In genomic region chr18:58394046-58394445, GRCh38 we compare ENCODE assay signal across 19 cellular contexts.
DNase-seq lines count a peak whose midpoint lies in the region; ATAC-seq and TF ChIP-seq lines count a peak whose summit lies in the region.
"Had no signal": no experiment of that assay in that cellular context is flagged by ENCODE, and none has a peak within 500 bp of the region (broad histone marks: within the 10 kb centered on the region; RNA-seq: fewer than 3 reads in every experiment).

No MANE protein-coding gene starts in this region.

- no peak for TF ChIP-seq POLR2A in testis (IDR thresholded peaks at IDR 0.05)

- H3K27me3 ChIP-seq in upper lobe of right lung (no peaks in the 10 kb centered on the region), testis (no peaks in the 10 kb centered on the region)
- H3K27me3 ChIP-seq: BE2C, hepatocyte had no signal

- intact Hi-C loops in upper lobe of right lung (cut with DNase I) (no loop called here), testis (cut with DNase I; ENCODE audit: low total_unique reads) (no loop called here)

- H3K36me3 Mint-ChIP-seq in T-helper 17 cell (ENCODE audit: low read depth): no peaks in the 10 kb centered on the region
- H3K36me3 Mint-ChIP-seq: natural killer cell had no signal

- H3K4me1 Mint-ChIP-seq in T-helper 17 cell: peaks cover 21% of the 10 kb centered on the region
- H3K4me1 Mint-ChIP-seq: natural killer cell had no signal

- H3K4me1 ChIP-seq in upper lobe of right lung (no peaks in the 10 kb centered on the region), testis (no peaks in the 10 kb centered on the region)
- H3K4me1 ChIP-seq: BE2C had no signal

- 93 to 94% methylated on average over 7 of the region's 7 CpGs for WGBS in testis, 2 donors

- ATAC-seq in T-helper 17 cell: peak; percentile 49
- peak; percentile 8 for ATAC-seq in upper lobe of right lung
- ATAC-seq: K562; natural killer cell; stimulated activated naive B cell treated with anti-CD40 and anti-IgM and Interleukin-4, amounts not matched to agents 10 μg/mL and 1 μg/mL and 100 μg/mL, for 72 hours had no signal

- no peaks in the 10 kb centered on the region for H3K27me3 Mint-ChIP-seq in T-helper 17 cell
- H3K27me3 Mint-ChIP-seq: stimulated activated naive B cell treated with anti-CD40 and anti-IgM and Interleukin-4, amounts not matched to agents 10 μg/mL and 1 μg/mL and 100 μg/mL, for 72 hours had no signal

- peak overlapping the region; percentile 27 for H3K27ac Mint-ChIP-seq in T-helper 17 cell
- H3K27ac Mint-ChIP-seq: activated T-helper 2 cell treated with anti-CD3 and anti-CD28 coated beads, Interferon-gamma antibody, Interleukin-2, Interleukin-4, amounts not matched to agents 10 μg/mL and 5 μg/mL and 100 μg/mL, durations not matched to agents 14 hours and 24 hours and 36 hours; natural killer cell; stimulated activated naive B cell treated with anti-CD40 and anti-IgM and Interleukin-4, amounts not matched to agents 10 μg/mL and 1 μg/mL and 100 μg/mL, for 72 hours had no signal

- TF ChIP-seq CTCF in upper lobe of right lung (IDR thresholded peaks at IDR 0.05): no peak
- TF ChIP-seq CTCF in testis (IDR thresholded peaks at IDR 0.05): no peak

- DNase-seq in GM03348 (ENCODE audit: low spot score) (peak; percentile 24), T-helper 17 cell (no peak), islet precursor cell (peak; percentile 56), upper lobe of right lung (no peak), testis (no peak), DMS153 (lab: John Stamatoyannopoulos, UW) (no peak), medulla oblongata (ENCODE audit: extremely low spot score) (no peak)
- DNase-seq: activated CD4-positive, alpha-beta T cell treated with anti-CD3 and anti-CD28 coated beads for 48 hours; BE2C; COR-L47; natural killer cell; NCI-H1694; NCI-H774; Right ventricle myocardium superior; stimulated activated CD4-positive, alpha-beta T cell treated with anti-CD3 and anti-CD28 coated beads, Interleukin-1b, Interleukin-23, amount 100 ng/mL, for 48 hours; stimulated activated naive B cell treated with anti-CD40 and anti-IgM and Interleukin-4, amounts not matched to agents 10 μg/mL and 1 μg/mL and 100 μg/mL, for 72 hours had no signal

- H3K27ac ChIP-seq in upper lobe of right lung (no peak overlapping the region), testis (no peak overlapping the region)
- H3K27ac ChIP-seq: hepatocyte had no signal

- H3K36me3 ChIP-seq in upper lobe of right lung: peaks cover 56% of the 10 kb centered on the region
- H3K36me3 ChIP-seq in testis (ENCODE audit: low read depth, missing control alignments): no peaks in the 10 kb centered on the region
- H3K36me3 ChIP-seq: BE2C had no signal

- H3K4me3 Mint-ChIP-seq in T-helper 17 cell: peak overlapping the region; percentile 5
- H3K4me3 Mint-ChIP-seq: natural killer cell; stimulated activated naive B cell treated with anti-CD40 and anti-IgM and Interleukin-4, amounts not matched to agents 10 μg/mL and 1 μg/mL and 100 μg/mL, for 72 hours had no signal

- no peaks in the 10 kb centered on the region for H3K9me3 ChIP-seq in T-helper 17 cell (ENCODE audit: control insufficient read depth, low read length, poor library complexity, severe bottlenecking)
- H3K9me3 ChIP-seq in upper lobe of right lung: no peaks in the 10 kb centered on the region
- H3K9me3 ChIP-seq in testis: no peaks in the 10 kb centered on the region
- H3K9me3 ChIP-seq: BE2C had no signal

- H3K4me3 ChIP-seq in upper lobe of right lung: no peak overlapping the region
- H3K4me3 ChIP-seq in testis: no peak overlapping the region
- H3K4me3 ChIP-seq: hepatocyte, K562 had no signal

Comparison
In these comparisons a context has a peak if more than half of its experiments do, and no peak if none do; other contexts are left out.
1. DNase-seq: peak in GM03348 (single experiment) and islet precursor cell (single experiment); none in T-helper 17 cell (0 of 3), upper lobe of right lung (single experiment), testis (single experiment), DMS153 (single experiment) and medulla oblongata (single experiment).